Comparison of ENCODE assay signal across 8 cellular contexts in genomic region chr3:9727041-9727595, GRCh38. TPM values are rescaled to one million over a fixed set of nuclear protein-coding genes. Genes with fewer than 3 reads are reported as not detected.
DNase-seq lines count a peak whose midpoint lies in the region; ATAC-seq, FAIRE-seq and TF ChIP-seq lines count a peak whose summit lies in the region.

No MANE protein-coding gene starts in this region.

- H3K27me3 ChIP-seq in HepG2 (ENCODE audit: control insufficient read depth in 1 of 2, insufficient read depth in 2 of 2, low read length in 2 of 2), result peaks cover 0 to 3% of the 10 kb centered on the region in 2 experiments; a peak in 2 of 5 replicates

- H2AFZ ChIP-seq in HepG2 (ENCODE audit: low read length), result no peak overlapping the region

- H3K9ac ChIP-seq in HepG2 (ENCODE audit: insufficient read depth, low read depth, low read length), result no peak overlapping the region

- no peak for TF ChIP-seq RAD21 in HepG2 (CRISPR knock-in tag; IDR thresholded peaks at IDR 0.05)

- no peak overlapping the region for H3K4me2 ChIP-seq in HepG2 (ENCODE audit: low read depth, low read length)

- no peak for FAIRE-seq in HepG2 (lab: Jason Lieb, UNC)

- TF ChIP-seq POLR2A in HepG2 (IDR thresholded peaks at IDR 0.05; ENCODE audit: insufficient read depth in 1 of 2, low read depth in 2 of 2, low read length in 2 of 2), result no peak

- peaks cover 15% of the 10 kb centered on the region for H3K4me1 ChIP-seq in HepG2 (ENCODE audit: insufficient read depth, low read length)

- no peak overlapping the region for H3K27ac ChIP-seq in HepG2 (ENCODE audit: extremely low read length, insufficient read depth, low read length)

- H3K36me3 ChIP-seq in HepG2 (replicated peaks in 1 of 2; ENCODE audit: control insufficient read depth in 1 of 2, insufficient read depth in 2 of 2, low read length in 2 of 2), result no peaks in the 10 kb centered on the region

- in situ Hi-C loops in HepG2 (cut with HindIII; ENCODE audit: extremely low pct_ligation_motif_present, low pct_unique_long_range_greater_than_20kb) (loop anchor here (5.0 kb wide), 1 partner anchor 225 kb away; no protein-coding TSS in a partner anchor), G401 (cut with HindIII; ENCODE audit: low sequenced_read_pairs) (no loop called here)

- POLR2A ChIA-PET in HepG2 (lab: Yijun Ruan, JAX), result interaction anchor here (1.2 kb wide), 1 partner anchor 22 kb away, joined by 3 read pairs; the partner anchor contains the start of gene OGG1

- CTCF ChIA-PET in HepG2 (lab: Yijun Ruan, JAX; ENCODE audit: low intra/inter-chr PET ratio, low total read pairs), result interaction anchor here (1.2 to 1.9 kb wide), 2 partner anchors 11 to 224 kb away, joined by 5 to 8 read pairs; no protein-coding TSS in a partner anchor

- WGBS in HepG2 (ENCODE audit: low lambda C conversion rate), result 20% methylated on average over 11 of the region's 11 CpGs

- ATAC-seq in HepG2 (peak; percentile 8; the same call in 2 of the 3 replicates), HG02588 (IDR thresholded peaks at IDR 0.05; ENCODE audit: unreplicated experiment) (no peak), GM19395 (IDR thresholded peaks at IDR 0.05; ENCODE audit: unreplicated experiment) (no peak)

- H3K79me2 ChIP-seq in HepG2 (ENCODE audit: insufficient read depth, low read length), result peaks cover 2% of the 10 kb centered on the region

- H3K9me3 ChIP-seq in HepG2 (ENCODE audit: low read length), result no peaks in the 10 kb centered on the region

- BruUV-seq in HepG2 (replicated peaks; lab: Mats Ljungman, UMichigan), result no TSS peak

- 0 out of 6 replicates have a peak overlapping the region, but pooled peaks of 1 of the 3 experiments have one; percentile 8 for H3K4me3 ChIP-seq in HepG2 (replicated peaks in 1 of 3; ENCODE audit: insufficient read depth in 1 of 3, low read depth in 2 of 3, low read length in 3 of 3)

- DNase-seq in DMS53 (lab: John Stamatoyannopoulos, UW) (peak; percentile 63), DMS53 treated with DMSO at 0.1 percent for 48 hours (lab: John Stamatoyannopoulos, UW; ENCODE audit: unreplicated experiment) (no peak), NCI-H460 (ENCODE audit: extremely low read depth, low read depth) (peak; percentile 30), activated T-helper 1 cell treated with Interleukin-2 at 50 U/mL for 16 hours (ENCODE audit: low read depth) (peak; percentile 40), HepG2 (ENCODE audit: low spot score) (peak; percentile 42), G401 (ENCODE audit: low spot score) (no peak)

- no peaks in the 10 kb centered on the region for H4K20me1 ChIP-seq in HepG2 (ENCODE audit: insufficient read depth, low read length)

- peak; percentile 48; the same call in 1 of the 2 replicates for TF ChIP-seq CTCF in HepG2 (CRISPR knock-in tag; IDR thresholded peaks at IDR 0.05)

- intact Hi-C loops in HepG2 (cut with micrococcal nuclease; ENCODE audit: unreplicated experiment), result loop anchor here (2.0 kb wide), 1 partner anchor 224 kb away; no protein-coding TSS in a partner anchor

- TF ChIP-seq EP300 in HepG2 (IDR thresholded peaks at IDR 0.05; ENCODE audit: low read depth in 2 of 2, low read length in 2 of 2) (no peak), HepG2 (CRISPR knock-in tag; IDR thresholded peaks at IDR 0.05; ENCODE audit: borderline replicate concordance) (no peak)

RNA-seq across cellular contexts. Expression of gene BRPF1, which starts 4.4 kb away (rescaled TPM):
- total RNA-seq in NCI-H460 (2014; rRNA removed; shearing (Covaris generic)), result 6.3 and 7.8 TPM in 2 replicates
- 9.5 and 18.9 TPM in 2 replicates for polyA plus RNA-seq in NCI-H460 (2014; cell fraction: nucleus; rRNA removed)
- 7.5 and 10.0 TPM in 2 replicates for total RNA-seq in HepG2 (2016; rRNA removed; fragmentation: Illumina TruSeq; extraction: Trizol)
- total RNA-seq in HepG2 (2016; cell fraction: cytosol; rRNA removed; fragmentation: Illumina TruSeq; extraction: Trizol; ENCODE audit: low read depth), result 1.9 and 2.6 TPM in 2 replicates
- 6.6 and 9.5 TPM in 2 replicates for total RNA-seq in HepG2 (2016; cell fraction: insoluble cytoplasmic fraction; rRNA removed; fragmentation: Illumina TruSeq; extraction: Trizol)
- 4.2 and 4.4 TPM in 2 replicates for total RNA-seq in HepG2 (2016; cell fraction: membrane; rRNA removed; fragmentation: Illumina TruSeq; extraction: Trizol)
- 11.3 and 13.7 TPM in 2 replicates for total RNA-seq in HepG2 (2016; cell fraction: nucleus; rRNA removed; fragmentation: Illumina TruSeq; extraction: Trizol)
- polyA plus RNA-seq in HepG2 (2011; rRNA removed), result 7.3 and 7.4 TPM in 2 replicates
- polyA plus RNA-seq in HepG2 (2011; cell fraction: cytosol; rRNA removed), result 4.3 and 5.0 TPM in 2 replicates
- polyA plus RNA-seq in HepG2 (2011; cell fraction: nucleus; rRNA removed), result 26.1 and 36.3 TPM in 2 replicates
- 6.0 and 6.8 TPM in 2 replicates for polyA plus RNA-seq in HepG2 (2012)
- polyA plus RNA-seq in HepG2 (2016; cell fraction: cytosol; fragmentation: Illumina TruSeq; extraction: Trizol; ENCODE audit: low read depth), result 0.49 and 0.61 TPM in 2 replicates
- 6.7 and 7.2 TPM in 2 replicates for polyA plus RNA-seq in HepG2 (2016; cell fraction: insoluble cytoplasmic fraction; fragmentation: Illumina TruSeq; extraction: Trizol; ENCODE audit: low read depth)
- polyA plus RNA-seq in HepG2 (2016; cell fraction: membrane; fragmentation: Illumina TruSeq; extraction: Trizol; ENCODE audit: low read depth), result 1.5 and 1.6 TPM in 2 replicates
- polyA plus RNA-seq in HepG2 (2016; cell fraction: nucleus; fragmentation: Illumina TruSeq; extraction: Trizol; ENCODE audit: insufficient read depth, low read depth), result 29.3 and 31.8 TPM in 2 replicates
- 9.9 and 28.6 TPM in 2 replicates for polyA minus RNA-seq in HepG2 (2011; rRNA and poly(A)+ RNA removed; ENCODE audit: low replicate concordance)
- 3.2 and 6.0 TPM in 2 replicates for polyA minus RNA-seq in HepG2 (2011; cell fraction: cytosol; rRNA and poly(A)+ RNA removed)
- 12.9 and 15.8 TPM in 2 replicates for polyA minus RNA-seq in HepG2 (2011; cell fraction: nucleus; rRNA and poly(A)+ RNA removed)
- 18.5 and 23.7 TPM in 2 replicates for total RNA-seq in G401 (2014; rRNA removed; shearing (Covaris generic))

RNA-seq across cellular contexts. Expression of gene OGG1, which starts 22.6 kb away (rescaled TPM):
- total RNA-seq in NCI-H460 (2014; rRNA removed; shearing (Covaris generic)), result 10.1 and 13.9 TPM in 2 replicates
- polyA plus RNA-seq in NCI-H460 (2014; cell fraction: nucleus; rRNA removed), result 13.2 and 23.5 TPM in 2 replicates
- 23.8 and 28.7 TPM in 2 replicates for total RNA-seq in HepG2 (2016; rRNA removed; fragmentation: Illumina TruSeq; extraction: Trizol)
- 45.5 and 45.8 TPM in 2 replicates for total RNA-seq in HepG2 (2016; cell fraction: cytosol; rRNA removed; fragmentation: Illumina TruSeq; extraction: Trizol; ENCODE audit: low read depth)
- total RNA-seq in HepG2 (2016; cell fraction: insoluble cytoplasmic fraction; rRNA removed; fragmentation: Illumina TruSeq; extraction: Trizol), result 26.5 and 28.3 TPM in 2 replicates
- 17.8 and 19.8 TPM in 2 replicates for total RNA-seq in HepG2 (2016; cell fraction: membrane; rRNA removed; fragmentation: Illumina TruSeq; extraction: Trizol)
- 23.3 and 24.6 TPM in 2 replicates for total RNA-seq in HepG2 (2016; cell fraction: nucleus; rRNA removed; fragmentation: Illumina TruSeq; extraction: Trizol)
- polyA plus RNA-seq in HepG2 (2011; rRNA removed), result 33.2 and 38.9 TPM in 2 replicates
- polyA plus RNA-seq in HepG2 (2011; cell fraction: cytosol; rRNA removed), result 23.2 and 27.3 TPM in 2 replicates
- 48.7 and 59.7 TPM in 2 replicates for polyA plus RNA-seq in HepG2 (2011; cell fraction: nucleus; rRNA removed)
- polyA plus RNA-seq in HepG2 (2012), result 19.0 and 19.1 TPM in 2 replicates
- polyA plus RNA-seq in HepG2 (2016; cell fraction: cytosol; fragmentation: Illumina TruSeq; extraction: Trizol; ENCODE audit: low read depth), result 9.3 and 10.9 TPM in 2 replicates
- 31.9 and 32.4 TPM in 2 replicates for polyA plus RNA-seq in HepG2 (2016; cell fraction: insoluble cytoplasmic fraction; fragmentation: Illumina TruSeq; extraction: Trizol; ENCODE audit: low read depth)
- 15.9 and 18.6 TPM in 2 replicates for polyA plus RNA-seq in HepG2 (2016; cell fraction: membrane; fragmentation: Illumina TruSeq; extraction: Trizol; ENCODE audit: low read depth)
- 26.3 and 38.4 TPM in 2 replicates for polyA plus RNA-seq in HepG2 (2016; cell fraction: nucleus; fragmentation: Illumina TruSeq; extraction: Trizol; ENCODE audit: insufficient read depth, low read depth)
- 89.8 and 134 TPM in 2 replicates for polyA minus RNA-seq in HepG2 (2011; rRNA and poly(A)+ RNA removed; ENCODE audit: low replicate concordance)
- polyA minus RNA-seq in HepG2 (2011; cell fraction: cytosol; rRNA and poly(A)+ RNA removed), result 15.1 and 17.1 TPM in 2 replicates
- 56.5 and 63.9 TPM in 2 replicates for polyA minus RNA-seq in HepG2 (2011; cell fraction: nucleus; rRNA and poly(A)+ RNA removed)
- 32.1 and 35.3 TPM in 2 replicates for total RNA-seq in G401 (2014; rRNA removed; shearing (Covaris generic))

RNA-seq across cellular contexts. Expression of gene CPNE9, which starts 23.5 kb away (rescaled TPM):
- total RNA-seq in NCI-H460 (2014; rRNA removed; shearing (Covaris generic)), result not detected in 2 replicates
- polyA plus RNA-seq in NCI-H460 (2014; cell fraction: nucleus; rRNA removed), result not detected in 2 replicates
- not detected in 2 replicates for total RNA-seq in HepG2 (2016; rRNA removed; fragmentation: Illumina TruSeq; extraction: Trizol)
- not detected in 2 replicates for total RNA-seq in HepG2 (2016; cell fraction: cytosol; rRNA removed; fragmentation: Illumina TruSeq; extraction: Trizol; ENCODE audit: low read depth)
- not detected in 2 replicates for total RNA-seq in HepG2 (2016; cell fraction: insoluble cytoplasmic fraction; rRNA removed; fragmentation: Illumina TruSeq; extraction: Trizol)
- not detected in 2 replicates for total RNA-seq in HepG2 (2016; cell fraction: membrane; rRNA removed; fragmentation: Illumina TruSeq; extraction: Trizol)
- not detected in 2 replicates for total RNA-seq in HepG2 (2016; cell fraction: nucleus; rRNA removed; fragmentation: Illumina TruSeq; extraction: Trizol)
- 0.14 and 0.20 TPM in 2 replicates for polyA plus RNA-seq in HepG2 (2011; rRNA removed)
- 0.14 and 0.17 TPM in 2 replicates for polyA plus RNA-seq in HepG2 (2011; cell fraction: cytosol; rRNA removed)
- polyA plus RNA-seq in HepG2 (2011; cell fraction: nucleus; rRNA removed), result 0.35 and 0.63 TPM in 2 replicates
- polyA plus RNA-seq in HepG2 (2012), result 0.19 TPM in 1 of 2 replicates, not detected in the other
- polyA plus RNA-seq in HepG2 (2016; cell fraction: cytosol; fragmentation: Illumina TruSeq; extraction: Trizol; ENCODE audit: low read depth), result not detected in 2 replicates
- not detected in 2 replicates for polyA plus RNA-seq in HepG2 (2016; cell fraction: insoluble cytoplasmic fraction; fragmentation: Illumina TruSeq; extraction: Trizol; ENCODE audit: low read depth)
- not detected in 2 replicates for polyA plus RNA-seq in HepG2 (2016; cell fraction: membrane; fragmentation: Illumina TruSeq; extraction: Trizol; ENCODE audit: low read depth)
- not detected in 2 replicates for polyA plus RNA-seq in HepG2 (2016; cell fraction: nucleus; fragmentation: Illumina TruSeq; extraction: Trizol; ENCODE audit: insufficient read depth, low read depth)
- not detected in 2 replicates for polyA minus RNA-seq in HepG2 (2011; rRNA and poly(A)+ RNA removed; ENCODE audit: low replicate concordance)
- not detected in 2 replicates for polyA minus RNA-seq in HepG2 (2011; cell fraction: cytosol; rRNA and poly(A)+ RNA removed)
- polyA minus RNA-seq in HepG2 (2011; cell fraction: nucleus; rRNA and poly(A)+ RNA removed), result not detected in 2 replicates
- 0.80 and 3.9 TPM in 2 replicates for total RNA-seq in G401 (2014; rRNA removed; shearing (Covaris generic))

RNA-seq across cellular contexts. Expression of gene CAMK1, which starts 42.6 kb away (rescaled TPM):
- 27.1 and 28.2 TPM in 2 replicates for total RNA-seq in NCI-H460 (2014; rRNA removed; shearing (Covaris generic))
- 27.0 and 35.5 TPM in 2 replicates for polyA plus RNA-seq in NCI-H460 (2014; cell fraction: nucleus; rRNA removed)
- total RNA-seq in HepG2 (2016; rRNA removed; fragmentation: Illumina TruSeq; extraction: Trizol), result 51.8 and 53.3 TPM in 2 replicates
- total RNA-seq in HepG2 (2016; cell fraction: cytosol; rRNA removed; fragmentation: Illumina TruSeq; extraction: Trizol; ENCODE audit: low read depth), result 40.6 and 50.9 TPM in 2 replicates
- total RNA-seq in HepG2 (2016; cell fraction: insoluble cytoplasmic fraction; rRNA removed; fragmentation: Illumina TruSeq; extraction: Trizol), result 49.0 and 53.3 TPM in 2 replicates
- 44.9 and 61.9 TPM in 2 replicates for total RNA-seq in HepG2 (2016; cell fraction: membrane; rRNA removed; fragmentation: Illumina TruSeq; extraction: Trizol)
- total RNA-seq in HepG2 (2016; cell fraction: nucleus; rRNA removed; fragmentation: Illumina TruSeq; extraction: Trizol), result 26.4 and 30.0 TPM in 2 replicates
- polyA plus RNA-seq in HepG2 (2011; rRNA removed), result 26.4 and 27.7 TPM in 2 replicates
- 25.3 and 29.8 TPM in 2 replicates for polyA plus RNA-seq in HepG2 (2011; cell fraction: cytosol; rRNA removed)
- 30.9 and 36.6 TPM in 2 replicates for polyA plus RNA-seq in HepG2 (2011; cell fraction: nucleus; rRNA removed)
- polyA plus RNA-seq in HepG2 (2012), result 17.5 and 20.2 TPM in 2 replicates
- polyA plus RNA-seq in HepG2 (2016; cell fraction: cytosol; fragmentation: Illumina TruSeq; extraction: Trizol; ENCODE audit: low read depth), result 36.8 and 48.6 TPM in 2 replicates
- polyA plus RNA-seq in HepG2 (2016; cell fraction: insoluble cytoplasmic fraction; fragmentation: Illumina TruSeq; extraction: Trizol; ENCODE audit: low read depth), result 45.8 and 51.6 TPM in 2 replicates
- polyA plus RNA-seq in HepG2 (2016; cell fraction: membrane; fragmentation: Illumina TruSeq; extraction: Trizol; ENCODE audit: low read depth), result 36.9 and 45.8 TPM in 2 replicates
- 55.8 and 58.3 TPM in 2 replicates for polyA plus RNA-seq in HepG2 (2016; cell fraction: nucleus; fragmentation: Illumina TruSeq; extraction: Trizol; ENCODE audit: insufficient read depth, low read depth)
- polyA minus RNA-seq in HepG2 (2011; rRNA and poly(A)+ RNA removed; ENCODE audit: low replicate concordance), result 4.7 and 17.6 TPM in 2 replicates
- 8.4 and 15.1 TPM in 2 replicates for polyA minus RNA-seq in HepG2 (2011; cell fraction: cytosol; rRNA and poly(A)+ RNA removed)
- 8.4 and 10.3 TPM in 2 replicates for polyA minus RNA-seq in HepG2 (2011; cell fraction: nucleus; rRNA and poly(A)+ RNA removed)
- total RNA-seq in G401 (2014; rRNA removed; shearing (Covaris generic)), result not detected in 2 replicates

Comparison
In these comparisons a context has a peak if more than half of its experiments do, and no peak if none do; other contexts are left out.
1. DNase-seq: peak in DMS53 (single experiment), NCI-H460 (single experiment), activated T-helper 1 cell treated with Interleukin-2 at 50 U/mL for 16 hours (single experiment) and HepG2 (single experiment); none in DMS53 treated with DMSO at 0.1 percent for 48 hours (single experiment) and G401 (single experiment).